In genomic region chr13:109715902-109716301, GRCh38 we compare ENCODE assay signal across 11 cellular contexts.
A peak's percentile ranks its signal among the peaks of the same experiment; 100 is the strongest.
DNase-seq lines count a peak whose midpoint lies in the region; ATAC-seq and TF ChIP-seq lines count a peak whose summit lies in the region.
"Had no signal": no experiment of that assay in that cellular context is flagged by ENCODE, and none has a peak within 500 bp of the region (broad histone marks: within the 10 kb centered on the region; RNA-seq: fewer than 3 reads in every experiment).

No MANE protein-coding gene starts in this region.

- no peak overlapping the region for H3K4me3 ChIP-seq in RWPE2 (ENCODE audit: severe bottlenecking)
- no peak overlapping the region for H3K4me3 ChIP-seq in fibroblast of pulmonary artery (replicated peaks; ENCODE audit: low read depth, low read length)
- H3K4me3 ChIP-seq: thoracic aorta had no signal

- no peaks in the 10 kb centered on the region for H3K9me3 ChIP-seq in RWPE2 (ENCODE audit: severe bottlenecking)
- H3K9me3 ChIP-seq: thoracic aorta had no signal

- peak; percentile 51; the same call in 1 of the 3 replicates for ATAC-seq in RWPE2 (ENCODE audit: low read depth)
- no peak for ATAC-seq in HG03378 (IDR thresholded peaks at IDR 0.05; ENCODE audit: unreplicated experiment)
- no peak for ATAC-seq in GM18520 (IDR thresholded peaks at IDR 0.05; ENCODE audit: unreplicated experiment)

- H3K36me3 ChIP-seq in RWPE2 (ENCODE audit: low read depth) = no peaks in the 10 kb centered on the region
- H3K36me3 ChIP-seq: thoracic aorta had no signal

- H3K27me3 ChIP-seq in RWPE2 (ENCODE audit: insufficient read depth, poor library complexity, severe bottlenecking) = no peaks in the 10 kb centered on the region

- TF ChIP-seq CTCF in RWPE2 (IDR thresholded peaks at IDR 0.05; ENCODE audit: poor library complexity, severe bottlenecking) = no peak
- TF ChIP-seq CTCF in fibroblast of pulmonary artery (IDR thresholded peaks at IDR 0.05; ENCODE audit: low read length, missing control alignments) = no peak

- H3K4me1 ChIP-seq in RWPE2 (ENCODE audit: insufficient read depth, poor library complexity, severe bottlenecking) = no peaks in the 10 kb centered on the region

- no peak overlapping the region for H3K27ac ChIP-seq in RWPE2 (ENCODE audit: poor library complexity, severe bottlenecking)
- H3K27ac ChIP-seq: thoracic aorta had no signal

- DNase-seq in GOT3 (lab: John Stamatoyannopoulos, UW) = peak; percentile 18
- DNase-seq in RWPE2 (ENCODE audit: low spot score) = no peak
- DNase-seq in fibroblast of pulmonary artery (ENCODE audit: low read depth) = peak; percentile 58
- DNase-seq in renal cortical epithelial cell (ENCODE audit: low read depth) = peak; percentile 69
- DNase-seq in cortex of kidney (lab: John Stamatoyannopoulos, UW) = no peak
- no peak for DNase-seq in NCI-H226
- DNase-seq: activated CD4-positive, alpha-beta T cell treated with anti-CD3 and anti-CD28 coated beads, Interleukin-2, amount 50 U/mL, for 1 hour; NCI-H2171 treated with DMSO at 0.1 percent for 48 hours had no signal

Comparison
In these comparisons a context has a peak if more than half of its experiments do, and no peak if none do; other contexts are left out.
1. DNase-seq: peak in GOT3 (single experiment), fibroblast of pulmonary artery (single experiment) and renal cortical epithelial cell (single experiment); none in RWPE2 (single experiment), cortex of kidney (single experiment) and NCI-H226 (single experiment).